ENCODE assay signal across 8 cellular contexts in the genomic region with DNA sequence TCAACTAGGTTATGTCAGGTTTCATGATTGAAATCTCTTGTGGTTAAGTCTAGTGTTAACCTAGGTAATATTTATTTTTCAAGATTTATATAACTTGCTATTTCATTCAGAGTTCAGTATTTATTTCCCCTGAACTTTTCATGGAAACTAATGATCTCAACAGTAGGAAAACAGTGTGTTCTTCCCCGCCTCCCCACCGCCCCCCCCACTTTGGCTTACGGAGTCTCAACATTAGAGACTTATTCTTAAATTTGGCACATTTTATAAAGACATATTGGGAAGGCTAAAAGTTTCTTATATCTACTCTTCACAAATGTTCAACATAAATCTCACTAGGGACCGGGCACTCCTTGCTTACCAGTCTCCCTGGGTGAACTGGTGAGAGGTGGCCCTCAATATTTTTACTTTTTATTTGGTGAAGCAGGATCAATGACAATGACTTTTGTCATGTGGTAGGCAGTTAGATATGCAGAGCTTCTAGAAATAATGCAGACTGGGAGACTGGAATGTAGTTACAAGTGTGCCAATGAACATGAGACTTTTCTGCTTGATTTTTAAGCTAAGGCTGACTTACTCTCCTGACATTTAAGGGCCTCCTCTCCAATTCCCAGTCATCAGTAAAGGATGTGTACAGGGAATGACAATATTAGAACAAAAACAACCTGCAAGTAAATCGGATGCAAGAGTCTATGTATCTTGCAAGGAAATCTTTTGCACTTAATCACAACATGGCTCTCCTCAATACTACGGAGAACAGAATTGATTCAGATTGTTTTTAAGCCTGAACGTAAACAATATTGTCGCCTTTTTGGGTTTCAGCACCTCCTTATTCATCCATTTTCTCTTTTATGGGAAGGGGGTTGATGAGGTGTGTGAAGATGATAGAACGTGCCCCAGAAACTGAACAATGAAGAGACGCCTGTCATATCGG. TPM values are rescaled to one million over a fixed set of nuclear protein-coding genes. Genes with fewer than 3 reads are reported as not detected.
DNase-seq lines count a peak whose midpoint lies in the region; ATAC-seq, FAIRE-seq and TF ChIP-seq lines count a peak whose summit lies in the region.

No MANE protein-coding gene starts in this region.

- no peak for FAIRE-seq in frontal cortex (lab: Jason Lieb, UNC)

- peak overlapping the region; percentile 72 to 84 for H3K4me3 ChIP-seq in CD4-positive, alpha-beta memory T cell (ENCODE audit: low read length in 2 of 2)
- H3K4me3 ChIP-seq in choroid plexus epithelial cell (ENCODE audit: low read depth, low read length) (peak overlapping the region; percentile 75), muscle layer of duodenum (ENCODE audit: low read depth in 1 of 2, low read length in 2 of 2) (peak overlapping the region; percentile 86 to 97)

- peak in 1 of 5 donors; percentile 9 for DNase-seq in CD4-positive, alpha-beta memory T cell
- DNase-seq in LHCN-M2 (ENCODE audit: low read depth) (peak; percentile 11), choroid plexus epithelial cell (ENCODE audit: low read depth) (peak; percentile 28), OCI-M2 (lab: John Stamatoyannopoulos, UW; ENCODE audit: unreplicated experiment) (no peak), frontal cortex (ENCODE audit: low spot score in 2 of 2) (no peak)

- no peaks in the 10 kb centered on the region for H3K27me3 ChIP-seq in CD4-positive, alpha-beta memory T cell (ENCODE audit: insufficient read depth, low read length)
- H3K27me3 ChIP-seq in muscle layer of duodenum (ENCODE audit: low read depth, low read length), result no peaks in the 10 kb centered on the region

- no peaks in the 10 kb centered on the region for H3K9me3 ChIP-seq in CD4-positive, alpha-beta memory T cell (ENCODE audit: control insufficient read depth in 1 of 2, low read length in 2 of 2)
- H3K9me3 ChIP-seq in muscle layer of duodenum (ENCODE audit: control insufficient read depth in 1 of 2, low read length in 2 of 2), result no peaks in the 10 kb centered on the region

- CTCF ChIA-PET in CD4-positive, alpha-beta memory T cell (lab: Charles Lee; ENCODE audit: partially characterized antibody), result interaction anchor here (0.7 kb wide), 1 partner anchor 25 kb away, joined by 3 read pairs; no protein-coding TSS in a partner anchor

- ATAC-seq in HG03457 (IDR thresholded peaks at IDR 0.05; ENCODE audit: unreplicated experiment) (no peak), HG02623 (IDR thresholded peaks at IDR 0.05; ENCODE audit: unreplicated experiment) (no peak)

- intact Hi-C loops in CD4-positive, alpha-beta memory T cell (cut with micrococcal nuclease), result loop anchor here (1.0 to 10.0 kb wide), 7 partner anchors 37 to 392 kb away; a partner anchor contains a TSS

- peak overlapping the region; percentile 93 to 97 (median 96) for H3K4me3 Mint-ChIP-seq in CD4-positive, alpha-beta memory T cell

- peaks cover 0 to 5% (median 0%) of the 10 kb centered on the region in 8 donors for H3K9me3 Mint-ChIP-seq in CD4-positive, alpha-beta memory T cell

- POLR2A ChIA-PET in CD4-positive, alpha-beta memory T cell (lab: Charles Lee; ENCODE audit: partially characterized antibody), result interaction anchor here (1.3 to 3.0 kb wide), 4 partner anchors 26 to 303 kb away, joined by 3 to 18 read pairs (median 14); no protein-coding TSS in a partner anchor

- peak overlapping the region; percentile 95 to 99 (median 97) for H3K27ac Mint-ChIP-seq in CD4-positive, alpha-beta memory T cell

- H3K27ac ChIP-seq in CD4-positive, alpha-beta memory T cell (ENCODE audit: low read depth, low read length), result peak overlapping the region; percentile 70
- peak overlapping the region; percentile 97 for H3K27ac ChIP-seq in muscle layer of duodenum (ENCODE audit: low read length)

- H3K4me1 Mint-ChIP-seq in CD4-positive, alpha-beta memory T cell, result peaks cover 47 to 78% (median 60%) of the 10 kb centered on the region in 4 donors

- H3K4me1 ChIP-seq in CD4-positive, alpha-beta memory T cell (ENCODE audit: insufficient read depth, low read length), result peaks cover 69% of the 10 kb centered on the region
- peaks cover 3 to 16% of the 10 kb centered on the region in 2 donors for H3K4me1 ChIP-seq in muscle layer of duodenum (ENCODE audit: control insufficient read depth in 1 of 2, insufficient read depth in 2 of 2, low read length in 2 of 2)

- peaks cover 0 to 15% of the 10 kb centered on the region in 2 donors for H3K36me3 Mint-ChIP-seq in CD4-positive, alpha-beta memory T cell

- no peak for TF ChIP-seq CTCF in choroid plexus epithelial cell (conservative IDR thresholded peaks at IDR 0.05; ENCODE audit: low read depth, low read length)

- no peaks in the 10 kb centered on the region for H3K27me3 Mint-ChIP-seq in CD4-positive, alpha-beta memory T cell

- no peaks in the 10 kb centered on the region for H3K36me3 ChIP-seq in CD4-positive, alpha-beta memory T cell (ENCODE audit: insufficient read depth, low read length)
- no peaks in the 10 kb centered on the region for H3K36me3 ChIP-seq in muscle layer of duodenum (ENCODE audit: control insufficient read depth in 1 of 2, insufficient read depth in 2 of 2, low read length in 2 of 2)

RNA-seq across cellular contexts. Expression of a gene that starts 1.6 kb away (rescaled TPM):
- total RNA-seq in CD4-positive, alpha-beta memory T cell, result 10 to 100 TPM; 57.0 to 66.5 TPM
- polyA plus RNA-seq in CD4-positive, alpha-beta memory T cell, result 10 to 100 TPM; 17.5 to 24.1 TPM
- 24.0 and 26.8 TPM in 2 replicates for total RNA-seq in LHCN-M2 (2014; rRNA removed)
- polyA plus RNA-seq in LHCN-M2 (2012), result 7.2 TPM
- total RNA-seq in frontal cortex, result 129 TPM

Comparison
In these comparisons a context has a peak if more than half of its experiments do, and no peak if none do; other contexts are left out.
1. DNase-seq: peak in LHCN-M2 (single experiment) and choroid plexus epithelial cell (single experiment); none in OCI-M2 (single experiment) and frontal cortex (0 of 2).
2. Peak in every context shown above with its lines, with median percentiles within 50 percentile points of each other: H3K4me3 ChIP-seq.